8 cellular contexts compared by ENCODE assay signal in genomic region chr19:39430675-39431593, GRCh38. TPM values are rescaled to one million over a fixed set of nuclear protein-coding genes. Genes with fewer than 3 reads are reported as not detected.
DNase-seq lines count a peak whose midpoint lies in the region; ATAC-seq and TF ChIP-seq lines count a peak whose summit lies in the region.

No MANE protein-coding gene starts in this region.

- peaks cover 37% of the 10 kb centered on the region for H3K4me1 Mint-ChIP-seq in central memory CD8-positive, alpha-beta T cell

- no peak overlapping the region for H3K4me3 Mint-ChIP-seq in central memory CD8-positive, alpha-beta T cell

- peaks cover 34% of the 10 kb centered on the region for H3K36me3 ChIP-seq in HUES48 (ENCODE audit: control insufficient read depth, insufficient read depth, low read length)
- H3K36me3 ChIP-seq in muscle layer of duodenum (ENCODE audit: control insufficient read depth in 1 of 2, insufficient read depth in 2 of 2, low read length in 2 of 2), result peaks cover 19 to 21% of the 10 kb centered on the region in 2 donors

- H3K27me3 ChIP-seq in HUES48 (ENCODE audit: control insufficient read depth, insufficient read depth, low read length) (no peaks in the 10 kb centered on the region), muscle layer of duodenum (ENCODE audit: low read depth, low read length) (no peaks in the 10 kb centered on the region)

- H3K27me3 Mint-ChIP-seq in central memory CD8-positive, alpha-beta T cell, result no peaks in the 10 kb centered on the region

- no peak overlapping the region for H3K4me3 ChIP-seq in HUES48 (ENCODE audit: low read depth, low read length)
- H3K4me3 ChIP-seq in muscle layer of duodenum (ENCODE audit: low read depth in 1 of 2, low read length in 2 of 2), result no peak overlapping the region

- ATAC-seq in central memory CD8-positive, alpha-beta T cell (replicated peaks; ENCODE audit: extremely low read depth, poor library complexity, severe bottlenecking), result peak; percentile 67
- no peak for ATAC-seq in HG03378 (IDR thresholded peaks at IDR 0.05; ENCODE audit: unreplicated experiment)

- POLR2A ChIA-PET in GM10248 (lab: Yijun Ruan, JAX), result interaction anchor here (0.9 to 1.7 kb wide), 6 partner anchors 10 to 33 kb away, joined by 3 to 6 read pairs (median 5); no protein-coding TSS in a partner anchor

- no peaks in the 10 kb centered on the region for H3K9me3 Mint-ChIP-seq in central memory CD8-positive, alpha-beta T cell

- DNase-seq in GM10248 (ENCODE audit: extremely low spot score), result peak; percentile 65
- peak; percentile 93 for DNase-seq in T-helper 22 cell (ENCODE audit: low read depth)
- DNase-seq in central memory CD8-positive, alpha-beta T cell (ENCODE audit: low spot score in 2 of 2), result peak; percentile 19 to 58
- DNase-seq in NCI-H2196 (lab: John Stamatoyannopoulos, UW; ENCODE audit: unreplicated experiment), result no peak
- no peak for DNase-seq in ureter (ENCODE audit: low spot score)

- peaks cover 41% of the 10 kb centered on the region for H3K36me3 Mint-ChIP-seq in central memory CD8-positive, alpha-beta T cell (ENCODE audit: insufficient read depth)

- H3K9me3 ChIP-seq in HUES48 (ENCODE audit: control insufficient read depth, insufficient read depth, low read length) (no peaks in the 10 kb centered on the region), muscle layer of duodenum (ENCODE audit: control insufficient read depth in 1 of 2, low read length in 2 of 2) (no peaks in the 10 kb centered on the region)

- CTCF ChIA-PET in GM10248 (lab: Yijun Ruan, JAX), result interaction anchor here (1.0 to 1.7 kb wide), 5 partner anchors 10 to 33 kb away, joined by 3 to 5 read pairs (median 4); no protein-coding TSS in a partner anchor

- peak overlapping the region; percentile 0; the same call in 1 of the 2 replicates for H3K9ac ChIP-seq in HUES48 (ENCODE audit: low read depth, low read length)

- H3K27ac ChIP-seq in HUES48 (ENCODE audit: low read depth, low read length) (peak overlapping the region; percentile 90), muscle layer of duodenum (ENCODE audit: low read length) (peak overlapping the region; percentile 53)

- TF ChIP-seq CTCF in GM10248 (IDR thresholded peaks at IDR 0.05; ENCODE audit: control extremely low read depth, extremely low read depth, low read depth, missing control alignments), result no peak

- peak overlapping the region; percentile 84 for H3K27ac Mint-ChIP-seq in central memory CD8-positive, alpha-beta T cell (ENCODE audit: low read depth)

- peaks cover 35% of the 10 kb centered on the region for H3K4me1 ChIP-seq in HUES48 (ENCODE audit: control insufficient read depth, insufficient read depth, low read length)
- H3K4me1 ChIP-seq in muscle layer of duodenum (ENCODE audit: control insufficient read depth in 1 of 2, insufficient read depth in 2 of 2, low read length in 2 of 2), result peaks cover 12 to 31% of the 10 kb centered on the region in 2 donors

RNA-seq across cellular contexts. Expression of gene RPS16, which starts 4.8 kb away (rescaled TPM):
- total RNA-seq in ureter, result 2,118 TPM

RNA-seq across cellular contexts. Expression of gene SUPT5H, which starts 14.4 kb away (rescaled TPM):
- total RNA-seq in ureter, result 121 TPM

RNA-seq across cellular contexts. Expression of gene PLEKHG2, which starts 18.5 kb away (rescaled TPM):
- total RNA-seq in ureter, result 38.8 TPM

RNA-seq across cellular contexts. Expression of gene ZFP36, which starts 24.3 kb away (rescaled TPM):
- total RNA-seq in ureter, result 230 TPM

RNA-seq across cellular contexts. Expression of gene MED29, which starts 39.8 kb away (rescaled TPM):
- 51.8 TPM for total RNA-seq in ureter

Comparison
In these comparisons a context has a peak if more than half of its experiments do, and no peak if none do; other contexts are left out.
1. DNase-seq: peak in GM10248 (single experiment), T-helper 22 cell (single experiment) and central memory CD8-positive, alpha-beta T cell (2 of 2); none in NCI-H2196 (single experiment) and ureter (single experiment).